24 cellular contexts compared by ENCODE assay signal in genomic region chr5:93099902-93100347, GRCh38.
DNase-seq lines count a peak whose midpoint lies in the region; ATAC-seq, FAIRE-seq and TF ChIP-seq lines count a peak whose summit lies in the region.
"Had no signal": no experiment of that assay in that cellular context is flagged by ENCODE, and none has a peak within 500 bp of the region (broad histone marks: within the 10 kb centered on the region; RNA-seq: fewer than 3 reads in every experiment).

No MANE protein-coding gene starts in this region.

- WGBS in A549 (ENCODE audit: missing lambda C conversion rate) = 44% methylated on average over 4 of the region's 4 CpGs
- WGBS in mesenchymal stem cell = 46% methylated on average over 3 of the region's 4 CpGs

- no peak overlapping the region for H2BK120ac ChIP-seq in mesenchymal stem cell (ENCODE audit: low read depth, low read length)

- H2BK12ac ChIP-seq in mesenchymal stem cell (ENCODE audit: low read length in 2 of 2) = peak overlapping the region; percentile 91 to 95

- H3K9me3 ChIP-seq in A549 (no peaks in the 10 kb centered on the region), mesenchymal stem cell (ENCODE audit: control insufficient read depth, low read length) (no peaks in the 10 kb centered on the region), WERI-Rb-1 (ENCODE audit: severe bottlenecking) (no peaks in the 10 kb centered on the region)
- H3K9me3 ChIP-seq: lower lobe of right lung, prostate gland had no signal

- CTCF ChIA-PET in A549 (lab: Yijun Ruan, JAX) = interaction anchor here (0.6 kb wide), 2 partner anchors 18 to 36 kb away, joined by 3 read pairs; no protein-coding TSS in a partner anchor

- no peak for TF ChIP-seq POLR2A in A549 (IDR thresholded peaks at IDR 0.05; ENCODE audit: low read length)

- H3K4me1 ChIP-seq in A549 = peaks cover 9% of the 10 kb centered on the region; the same call in 1 of the 3 replicates
- peaks cover 2% of the 10 kb centered on the region for H3K4me1 ChIP-seq in mesenchymal stem cell (ENCODE audit: control insufficient read depth, insufficient read depth, low read depth, low read length)
- H3K4me1 ChIP-seq: lower lobe of right lung, neural progenitor cell, prostate gland had no signal

- H3K23ac ChIP-seq in mesenchymal stem cell (ENCODE audit: low read length in 2 of 2) = no peak overlapping the region

- peak overlapping the region in 1 of 2 experiments; percentile 81 for H3K18ac ChIP-seq in mesenchymal stem cell (ENCODE audit: low read depth in 1 of 2, low read length in 2 of 2)

- H3K4me3 ChIP-seq in A549 (no peak overlapping the region), mesenchymal stem cell (ENCODE audit: insufficient read depth in 1 of 2, low read depth in 1 of 2, low read length in 2 of 2) (no peak overlapping the region), WERI-Rb-1 (ENCODE audit: low read depth, low read length) (no peak overlapping the region)
- H3K4me3 ChIP-seq: lower lobe of right lung, neural progenitor cell, prostate gland had no signal

- H2BK15ac ChIP-seq in mesenchymal stem cell (ENCODE audit: low read depth, poor library complexity, severe bottlenecking) = no peak overlapping the region

- POLR2A ChIA-PET in A549 (lab: Yijun Ruan, JAX) = no interaction called here

- H3K9ac ChIP-seq in mesenchymal stem cell (ENCODE audit: low read length) = no peak overlapping the region
- H3K9ac ChIP-seq: neural progenitor cell had no signal

- no peak for TF ChIP-seq CTCF in A549 (IDR thresholded peaks at IDR 0.05)
- no peak for TF ChIP-seq CTCF in WERI-Rb-1 (IDR thresholded peaks at IDR 0.05; ENCODE audit: low read depth, low read length)

- H3K27me3 ChIP-seq in mesenchymal stem cell (ENCODE audit: control insufficient read depth in 1 of 2, insufficient read depth in 1 of 2, low read length in 2 of 2) (no peaks in the 10 kb centered on the region), WERI-Rb-1 (ENCODE audit: insufficient read depth, low read depth, severe bottlenecking) (no peaks in the 10 kb centered on the region)
- H3K27me3 ChIP-seq: neural progenitor cell had no signal

- H3K4me2 ChIP-seq in A549 (0 out of 3 replicates have a peak overlapping the region, but pooled peaks have one; percentile 2), mesenchymal stem cell (ENCODE audit: low read length, poor library complexity, severe bottlenecking) (no peak overlapping the region)
- H3K4me2 ChIP-seq: neural progenitor cell had no signal

- no peak overlapping the region for H2AK5ac ChIP-seq in mesenchymal stem cell (ENCODE audit: low read length, severe bottlenecking)

- peak in 1 of 2 experiments; percentile 32; a peak in 2 of 6 replicates for ATAC-seq in A549
- ATAC-seq: activated naive CD4-positive, alpha-beta T cell treated with anti-CD3 and anti-CD28 coated beads, Interleukin-2, amount 50 U/mL, for 72 hours; lower lobe of right lung; SK-N-SH treated with all-trans-retinoic acid at 6 μM for 48 hours; WTC11 had no signal

- H3K27ac ChIP-seq in A549 (peak overlapping the region in 1 of 2 experiments; percentile 47; a peak in 1 of 6 replicates), mesenchymal stem cell (ENCODE audit: low read length, poor library complexity, severe bottlenecking) (no peak overlapping the region), WERI-Rb-1 (no peak overlapping the region)
- H3K27ac ChIP-seq: lower lobe of right lung, neural progenitor cell, prostate gland had no signal

- H3K36me3 ChIP-seq in mesenchymal stem cell (ENCODE audit: control insufficient read depth in 1 of 2, insufficient read depth in 2 of 2, low read depth in 1 of 2, low read length in 2 of 2) (no peaks in the 10 kb centered on the region), WERI-Rb-1 (no peaks in the 10 kb centered on the region)
- H3K36me3 ChIP-seq: lower lobe of right lung, neural progenitor cell, prostate gland had no signal

- H3K14ac ChIP-seq in mesenchymal stem cell (ENCODE audit: low read length in 2 of 2) = no peak overlapping the region

- peak overlapping the region in 1 of 2 experiments; percentile 3 for H3K4ac ChIP-seq in mesenchymal stem cell (ENCODE audit: low read depth in 1 of 2, low read length in 2 of 2)

- FAIRE-seq in A549 (lab: Jason Lieb, UNC) = no peak
- no peak for FAIRE-seq in RCC 7860 (lab: Jason Lieb, UNC)
- FAIRE-seq: G401.6, keratinocyte had no signal

- H2BK5ac ChIP-seq in mesenchymal stem cell (ENCODE audit: low read depth, low read length, poor library complexity, severe bottlenecking) = no peak overlapping the region

- no peak for TF ChIP-seq RAD21 in A549 (conservative IDR thresholded peaks at IDR 0.05 in 1 of 2, IDR thresholded peaks at IDR 0.05 in 1 of 2)

- DNase-seq in A549 (ENCODE audit: low read depth in 1 of 2, low spot score in 1 of 2) (no peak), ELR (ENCODE audit: low read depth) (peak; percentile 46), RCC 7860 (ENCODE audit: low spot score) (peak; percentile 15), mesenchymal stem cell (no peak), NCI-H2196 treated with DMSO at 0.1 percent for 48 hours (lab: John Stamatoyannopoulos, UW; ENCODE audit: unreplicated experiment) (no peak), pons (ENCODE audit: low spot score) (no peak), D341Med (ENCODE audit: low spot score) (no peak), WERI-Rb-1 (no peak)
- DNase-seq: activated CD4-positive, alpha-beta T cell treated with anti-CD3 and anti-CD28 coated beads, Interleukin-2, amount 50 U/mL, for 1 hour; aorta; caudate nucleus; dermis blood vessel endothelial cell; lower lobe of right lung; NCI-H187; NCI-H345; NCI-H748 treated with DMSO at 0.1 percent for 48 hours; stimulated activated CD8-positive, alpha-beta memory T cell treated with anti-CD3 and anti-CD28 coated beads, Interleukin-4, amount 100 ng/mL, for 48 hours had no signal

- H2AFZ ChIP-seq in mesenchymal stem cell (ENCODE audit: low read depth, low read length) = no peak overlapping the region
- H2AFZ ChIP-seq: neural progenitor cell had no signal

- TF ChIP-seq EP300 in A549 (IDR thresholded peaks at IDR 0.05) = no peak

- H3K79me1 ChIP-seq in mesenchymal stem cell (replicated peaks; ENCODE audit: low read length, poor library complexity, severe bottlenecking) = no peaks in the 10 kb centered on the region

- H4K8ac ChIP-seq in mesenchymal stem cell (ENCODE audit: low read length) = peak overlapping the region; percentile 87

- peak overlapping the region; percentile 61 for H4K91ac ChIP-seq in mesenchymal stem cell (ENCODE audit: low read length)

TF ChIP-seq in A549, 52 proteins besides CTCF, POLR2A, EP300 and RAD21:
- TF ChIP-seq NFE2L2 (conservative IDR thresholded peaks at IDR 0.05; ENCODE audit: low read length) (no peak), GATA3 (IDR thresholded peaks at IDR 0.05; ENCODE audit: borderline replicate concordance) (0 out of 2 replicates have a peak, but pooled peaks have one; percentile 29)
TF ChIP-seq in A549: peak in this region for 1.

Comparison
In these comparisons a context has a peak if more than half of its experiments do, and no peak if none do; other contexts are left out.
1. DNase-seq: peak in ELR (single experiment) and RCC 7860 (single experiment); none in A549 (0 of 2), mesenchymal stem cell (single experiment), NCI-H2196 treated with DMSO at 0.1 percent for 48 hours (single experiment), pons (single experiment), D341Med (single experiment) and WERI-Rb-1 (single experiment).